In the genomic region with DNA sequence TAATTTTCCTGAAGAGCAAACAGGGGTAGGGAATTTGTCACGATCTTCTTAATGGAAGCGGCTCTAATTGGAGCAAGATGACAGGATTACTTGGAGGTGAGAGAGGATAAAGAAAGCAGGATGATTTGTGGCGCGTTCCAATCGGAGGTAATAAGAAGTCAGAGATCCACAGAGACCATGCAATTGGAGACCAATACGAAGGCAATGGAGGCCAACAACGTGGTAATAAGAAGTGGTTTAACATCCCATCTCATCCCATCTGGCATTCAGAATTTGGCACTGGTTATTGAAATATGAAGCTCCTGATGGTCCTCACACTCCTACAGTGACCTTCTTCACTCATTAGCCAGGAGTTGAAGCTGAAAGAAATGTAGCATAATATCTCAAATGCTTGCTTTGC, we compare ENCODE assay signal across 1 cellular context.
TF ChIP-seq lines count a peak whose summit lies in the region.

No MANE protein-coding gene starts in this region.

TF ChIP-seq in GM23338, 12 proteins besides CTCF, POLR2A, EP300 and RAD21 (continued from another document):
- TF ChIP-seq, protein P1, sequence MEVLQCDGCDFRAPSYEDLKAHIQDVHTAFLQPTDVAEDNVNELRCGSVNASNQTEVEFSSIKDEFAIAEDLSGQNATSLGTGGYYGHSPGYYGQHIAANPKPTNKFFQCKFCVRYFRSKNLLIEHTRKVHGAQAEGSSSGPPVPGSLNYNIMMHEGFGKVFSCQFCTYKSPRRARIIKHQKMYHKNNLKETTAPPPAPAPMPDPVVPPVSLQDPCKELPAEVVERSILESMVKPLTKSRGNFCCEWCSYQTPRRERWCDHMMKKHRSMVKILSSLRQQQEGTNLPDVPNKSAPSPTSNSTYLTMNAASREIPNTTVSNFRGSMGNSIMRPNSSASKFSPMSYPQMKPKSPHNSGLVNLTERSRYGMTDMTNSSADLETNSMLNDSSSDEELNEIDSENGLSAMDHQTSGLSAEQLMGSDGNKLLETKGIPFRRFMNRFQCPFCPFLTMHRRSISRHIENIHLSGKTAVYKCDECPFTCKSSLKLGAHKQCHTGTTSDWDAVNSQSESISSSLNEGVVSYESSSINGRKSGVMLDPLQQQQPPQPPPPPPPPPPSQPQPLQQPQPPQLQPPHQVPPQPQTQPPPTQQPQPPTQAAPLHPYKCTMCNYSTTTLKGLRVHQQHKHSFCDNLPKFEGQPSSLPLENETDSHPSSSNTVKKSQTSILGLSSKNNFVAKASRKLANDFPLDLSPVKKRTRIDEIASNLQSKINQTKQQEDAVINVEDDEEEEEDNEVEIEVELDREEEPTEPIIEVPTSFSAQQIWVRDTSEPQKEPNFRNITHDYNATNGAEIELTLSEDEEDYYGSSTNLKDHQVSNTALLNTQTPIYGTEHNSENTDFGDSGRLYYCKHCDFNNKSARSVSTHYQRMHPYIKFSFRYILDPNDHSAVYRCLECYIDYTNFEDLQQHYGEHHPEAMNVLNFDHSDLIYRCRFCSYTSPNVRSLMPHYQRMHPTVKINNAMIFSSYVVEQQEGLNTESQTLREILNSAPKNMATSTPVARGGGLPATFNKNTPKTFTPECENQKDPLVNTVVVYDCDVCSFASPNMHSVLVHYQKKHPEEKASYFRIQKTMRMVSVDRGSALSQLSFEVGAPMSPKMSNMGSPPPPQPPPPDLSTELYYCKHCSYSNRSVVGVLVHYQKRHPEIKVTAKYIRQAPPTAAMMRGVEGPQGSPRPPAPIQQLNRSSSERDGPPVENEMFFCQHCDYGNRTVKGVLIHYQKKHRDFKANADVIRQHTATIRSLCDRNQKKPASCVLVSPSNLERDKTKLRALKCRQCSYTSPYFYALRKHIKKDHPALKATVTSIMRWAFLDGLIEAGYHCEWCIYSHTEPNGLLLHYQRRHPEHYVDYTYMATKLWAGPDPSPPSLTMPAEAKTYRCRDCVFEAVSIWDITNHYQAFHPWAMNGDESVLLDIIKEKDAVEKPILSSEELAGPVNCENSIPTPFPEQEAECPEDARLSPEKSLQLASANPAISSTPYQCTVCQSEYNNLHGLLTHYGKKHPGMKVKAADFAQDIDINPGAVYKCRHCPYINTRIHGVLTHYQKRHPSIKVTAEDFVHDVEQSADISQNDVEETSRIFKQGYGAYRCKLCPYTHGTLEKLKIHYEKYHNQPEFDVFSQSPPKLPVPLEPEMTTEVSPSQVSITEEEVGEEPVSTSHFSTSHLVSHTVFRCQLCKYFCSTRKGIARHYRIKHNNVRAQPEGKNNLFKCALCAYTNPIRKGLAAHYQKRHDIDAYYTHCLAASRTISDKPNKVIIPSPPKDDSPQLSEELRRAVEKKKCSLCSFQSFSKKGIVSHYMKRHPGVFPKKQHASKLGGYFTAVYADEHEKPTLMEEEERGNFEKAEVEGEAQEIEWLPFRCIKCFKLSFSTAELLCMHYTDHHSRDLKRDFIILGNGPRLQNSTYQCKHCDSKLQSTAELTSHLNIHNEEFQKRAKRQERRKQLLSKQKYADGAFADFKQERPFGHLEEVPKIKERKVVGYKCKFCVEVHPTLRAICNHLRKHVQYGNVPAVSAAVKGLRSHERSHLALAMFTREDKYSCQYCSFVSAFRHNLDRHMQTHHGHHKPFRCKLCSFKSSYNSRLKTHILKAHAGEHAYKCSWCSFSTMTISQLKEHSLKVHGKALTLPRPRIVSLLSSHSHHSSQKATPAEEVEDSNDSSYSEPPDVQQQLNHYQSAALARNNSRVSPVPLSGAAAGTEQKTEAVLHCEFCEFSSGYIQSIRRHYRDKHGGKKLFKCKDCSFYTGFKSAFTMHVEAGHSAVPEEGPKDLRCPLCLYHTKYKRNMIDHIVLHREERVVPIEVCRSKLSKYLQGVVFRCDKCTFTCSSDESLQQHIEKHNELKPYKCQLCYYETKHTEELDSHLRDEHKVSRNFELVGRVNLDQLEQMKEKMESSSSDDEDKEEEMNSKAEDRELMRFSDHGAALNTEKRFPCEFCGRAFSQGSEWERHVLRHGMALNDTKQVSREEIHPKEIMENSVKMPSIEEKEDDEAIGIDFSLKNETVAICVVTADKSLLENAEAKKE (CRISPR knock-in tag; IDR thresholded peaks at IDR 0.05), result no peak
- TF ChIP-seq JUNB (IDR thresholded peaks at IDR 0.05; ENCODE audit: unreplicated experiment) (no peak), STAT1 (IDR thresholded peaks at IDR 0.05; ENCODE audit: unreplicated experiment) (no peak), EZH2phosphoT487 (IDR thresholded peaks at IDR 0.05; ENCODE audit: unreplicated experiment) (no peak), NANOG (IDR thresholded peaks at IDR 0.05; ENCODE audit: borderline replicate concordance) (no peak), CREB1 (CRISPR knock-in tag; IDR thresholded peaks at IDR 0.05; ENCODE audit: low read depth) (no peak), EZH2 (IDR thresholded peaks at IDR 0.05; ENCODE audit: low read depth, unreplicated experiment) (no peak)
